11 cellular contexts compared by ENCODE assay signal in genomic region chr10:110794808-110795207, GRCh38.
A peak's percentile ranks its signal among the peaks of the same experiment; 100 is the strongest.
DNase-seq lines count a peak whose midpoint lies in the region; ATAC-seq, FAIRE-seq and TF ChIP-seq lines count a peak whose summit lies in the region.
"Had no signal": no experiment of that assay in that cellular context is flagged by ENCODE, and none has a peak within 500 bp of the region (broad histone marks: within the 10 kb centered on the region; RNA-seq: fewer than 3 reads in every experiment).

No MANE protein-coding gene starts in this region.

- H3K36me3 ChIP-seq in hepatocyte (replicated peaks; ENCODE audit: insufficient read depth, low read depth), result no peaks in the 10 kb centered on the region

- H3K27ac Mint-ChIP-seq in immature natural killer cell, result no peak overlapping the region

- no peaks in the 10 kb centered on the region for H3K36me3 Mint-ChIP-seq in immature natural killer cell

- peak; percentile 39 for ATAC-seq in SK-N-SH treated with all-trans-retinoic acid at 6 μM for 48 hours
- peak; percentile 83 for ATAC-seq in sciatic nerve

- H2AFZ ChIP-seq in hepatocyte, result no peak overlapping the region

- intact Hi-C loops in sciatic nerve (cut with DNase I), result no loop called here

- no peak for FAIRE-seq in D721Med (lab: Jason Lieb, UNC)
- FAIRE-seq: keratinocyte had no signal

- peaks cover 0 to 7% (median 4%) of the 10 kb centered on the region in 3 donors for H3K27me3 Mint-ChIP-seq in immature natural killer cell (ENCODE audit: low read depth in 3 of 3)

- H3K4me3 Mint-ChIP-seq in immature natural killer cell, result no peak overlapping the region

- no peaks in the 10 kb centered on the region for H3K4me1 Mint-ChIP-seq in immature natural killer cell

- no peaks in the 10 kb centered on the region for H3K79me2 ChIP-seq in hepatocyte

- peak overlapping the region; percentile 5 for H3K27ac ChIP-seq in hepatocyte

- DNase-seq in NCI-H1436 treated with DMSO at 0.1 percent for 48 hours (lab: John Stamatoyannopoulos, UW) (peak; percentile 99), hepatocyte (ENCODE audit: low spot score) (no peak), sciatic nerve (ENCODE audit: low spot score) (no peak), immature natural killer cell (no peak), activated gamma-delta T cell treated with Interleukin-2 at 50 U/mL for 16 hours (no peak), D721Med (ENCODE audit: insufficient read length, low spot score) (no peak)
- no peak for DNase-seq in stimulated activated CD8-positive, alpha-beta memory T cell treated with anti-CD3 and anti-CD28 coated beads, Interleukin-4, amount 100 ng/mL, for 48 hours
- DNase-seq: activated CD4-positive, alpha-beta T cell treated with anti-CD3 and anti-CD28 coated beads for 4 hours; activated naive CD4-positive, alpha-beta T cell treated with anti-CD3 and anti-CD28 coated beads, Interleukin-2, amount 50 U/mL, for 16 hours had no signal

- H3K9me2 ChIP-seq in hepatocyte (replicated peaks; ENCODE audit: insufficient read depth), result no peaks in the 10 kb centered on the region

- H3K9me3 ChIP-seq in hepatocyte (ENCODE audit: low read depth), result no peaks in the 10 kb centered on the region

- no peaks in the 10 kb centered on the region for H3K27me3 ChIP-seq in hepatocyte

- H3K4me2 ChIP-seq in hepatocyte, result no peak overlapping the region

- H4K20me1 ChIP-seq in hepatocyte (ENCODE audit: insufficient read depth, poor library complexity, severe bottlenecking), result no peaks in the 10 kb centered on the region

- H3K4me1 ChIP-seq in hepatocyte (ENCODE audit: insufficient read depth), result peaks cover 50% of the 10 kb centered on the region

- no peaks in the 10 kb centered on the region for H3K9me3 Mint-ChIP-seq in immature natural killer cell

- H3K4me3 ChIP-seq in hepatocyte, result no peak overlapping the region

- no peak for TF ChIP-seq CTCF in hepatocyte (IDR thresholded peaks at IDR 0.05; ENCODE audit: poor library complexity)
- TF ChIP-seq CTCF in D721Med (IDR thresholded peaks at IDR 0.05; ENCODE audit: insufficient read depth, missing control alignments), result no peak

- 57% methylated on average over 4 of the region's 4 CpGs for WGBS in hepatocyte (ENCODE audit: low lambda C conversion rate, missing lambda C conversion rate)

TF ChIP-seq in SK-N-SH treated with all-trans-retinoic acid at 6 μM for 48 hours, 23 proteins besides CTCF, POLR2A, EP300 and RAD21:
- TF ChIP-seq ZC3H10 (CRISPR knock-in tag; IDR thresholded peaks at IDR 0.05), result no peak
- TF ChIP-seq ZNF8 (CRISPR knock-in tag; IDR thresholded peaks at IDR 0.05), result no peak
- TF ChIP-seq RARB (CRISPR knock-in tag; IDR thresholded peaks at IDR 0.05), result no peak
- no peak for TF ChIP-seq TOX (CRISPR knock-in tag; IDR thresholded peaks at IDR 0.05; ENCODE audit: borderline replicate concordance)
- no peak for TF ChIP-seq CSDC2 (CRISPR knock-in tag; IDR thresholded peaks at IDR 0.05)
- no peak for TF ChIP-seq BACH2 (CRISPR knock-in tag; IDR thresholded peaks at IDR 0.05; ENCODE audit: borderline replicate concordance)
- no peak for TF ChIP-seq ARNTL (CRISPR knock-in tag; IDR thresholded peaks at IDR 0.05; ENCODE audit: borderline replicate concordance, low read depth)
- no peak for TF ChIP-seq PATZ1 (CRISPR knock-in tag; IDR thresholded peaks at IDR 0.05; ENCODE audit: borderline replicate concordance)
- TF ChIP-seq, protein P1, sequence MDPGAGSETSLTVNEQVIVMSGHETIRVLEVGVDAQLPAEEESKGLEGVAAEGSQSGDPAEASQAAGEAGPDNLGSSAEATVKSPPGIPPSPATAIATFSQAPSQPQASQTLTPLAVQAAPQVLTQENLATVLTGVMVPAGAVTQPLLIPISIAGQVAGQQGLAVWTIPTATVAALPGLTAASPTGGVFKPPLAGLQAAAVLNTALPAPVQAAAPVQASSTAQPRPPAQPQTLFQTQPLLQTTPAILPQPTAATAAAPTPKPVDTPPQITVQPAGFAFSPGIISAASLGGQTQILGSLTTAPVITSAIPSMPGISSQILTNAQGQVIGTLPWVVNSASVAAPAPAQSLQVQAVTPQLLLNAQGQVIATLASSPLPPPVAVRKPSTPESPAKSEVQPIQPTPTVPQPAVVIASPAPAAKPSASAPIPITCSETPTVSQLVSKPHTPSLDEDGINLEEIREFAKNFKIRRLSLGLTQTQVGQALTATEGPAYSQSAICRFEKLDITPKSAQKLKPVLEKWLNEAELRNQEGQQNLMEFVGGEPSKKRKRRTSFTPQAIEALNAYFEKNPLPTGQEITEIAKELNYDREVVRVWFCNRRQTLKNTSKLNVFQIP (CRISPR knock-in tag; IDR thresholded peaks at IDR 0.05; ENCODE audit: borderline replicate concordance, low read depth), result no peak
- TF ChIP-seq ZFP30 (CRISPR knock-in tag; IDR thresholded peaks at IDR 0.05), result no peak
- TF ChIP-seq ESRRG (CRISPR knock-in tag; IDR thresholded peaks at IDR 0.05), result no peak
- no peak for TF ChIP-seq PPARA (CRISPR knock-in tag; IDR thresholded peaks at IDR 0.05; ENCODE audit: borderline replicate concordance)
- no peak for TF ChIP-seq SNAI2 (CRISPR knock-in tag; IDR thresholded peaks at IDR 0.05)
- TF ChIP-seq, protein P2, sequence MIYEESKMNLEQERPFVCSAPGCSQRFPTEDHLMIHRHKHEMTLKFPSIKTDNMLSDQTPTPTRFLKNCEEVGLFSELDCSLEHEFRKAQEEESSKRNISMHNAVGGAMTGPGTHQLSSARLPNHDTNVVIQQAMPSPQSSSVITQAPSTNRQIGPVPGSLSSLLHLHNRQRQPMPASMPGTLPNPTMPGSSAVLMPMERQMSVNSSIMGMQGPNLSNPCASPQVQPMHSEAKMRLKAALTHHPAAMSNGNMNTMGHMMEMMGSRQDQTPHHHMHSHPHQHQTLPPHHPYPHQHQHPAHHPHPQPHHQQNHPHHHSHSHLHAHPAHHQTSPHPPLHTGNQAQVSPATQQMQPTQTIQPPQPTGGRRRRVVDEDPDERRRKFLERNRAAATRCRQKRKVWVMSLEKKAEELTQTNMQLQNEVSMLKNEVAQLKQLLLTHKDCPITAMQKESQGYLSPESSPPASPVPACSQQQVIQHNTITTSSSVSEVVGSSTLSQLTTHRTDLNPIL (CRISPR knock-in tag; IDR thresholded peaks at IDR 0.05; ENCODE audit: low read depth), result no peak
- TF ChIP-seq ZNF565 (CRISPR knock-in tag; conservative IDR thresholded peaks at IDR 0.05; ENCODE audit: low read depth), result no peak
- TF ChIP-seq, protein P3, sequence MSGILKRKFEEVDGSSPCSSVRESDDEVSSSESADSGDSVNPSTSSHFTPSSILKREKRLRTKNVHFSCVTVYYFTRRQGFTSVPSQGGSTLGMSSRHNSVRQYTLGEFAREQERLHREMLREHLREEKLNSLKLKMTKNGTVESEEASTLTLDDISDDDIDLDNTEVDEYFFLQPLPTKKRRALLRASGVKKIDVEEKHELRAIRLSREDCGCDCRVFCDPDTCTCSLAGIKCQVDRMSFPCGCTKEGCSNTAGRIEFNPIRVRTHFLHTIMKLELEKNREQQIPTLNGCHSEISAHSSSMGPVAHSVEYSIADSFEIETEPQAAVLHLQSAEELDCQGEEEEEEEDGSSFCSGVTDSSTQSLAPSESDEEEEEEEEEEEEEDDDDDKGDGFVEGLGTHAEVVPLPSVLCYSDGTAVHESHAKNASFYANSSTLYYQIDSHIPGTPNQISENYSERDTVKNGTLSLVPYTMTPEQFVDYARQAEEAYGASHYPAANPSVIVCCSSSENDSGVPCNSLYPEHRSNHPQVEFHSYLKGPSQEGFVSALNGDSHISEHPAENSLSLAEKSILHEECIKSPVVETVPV (CRISPR knock-in tag; IDR thresholded peaks at IDR 0.05), result no peak
- no peak for TF ChIP-seq GLIS3 (CRISPR knock-in tag; IDR thresholded peaks at IDR 0.05)
- TF ChIP-seq ZFP3 (CRISPR knock-in tag; IDR thresholded peaks at IDR 0.05), result no peak
- TF ChIP-seq, protein P4, sequence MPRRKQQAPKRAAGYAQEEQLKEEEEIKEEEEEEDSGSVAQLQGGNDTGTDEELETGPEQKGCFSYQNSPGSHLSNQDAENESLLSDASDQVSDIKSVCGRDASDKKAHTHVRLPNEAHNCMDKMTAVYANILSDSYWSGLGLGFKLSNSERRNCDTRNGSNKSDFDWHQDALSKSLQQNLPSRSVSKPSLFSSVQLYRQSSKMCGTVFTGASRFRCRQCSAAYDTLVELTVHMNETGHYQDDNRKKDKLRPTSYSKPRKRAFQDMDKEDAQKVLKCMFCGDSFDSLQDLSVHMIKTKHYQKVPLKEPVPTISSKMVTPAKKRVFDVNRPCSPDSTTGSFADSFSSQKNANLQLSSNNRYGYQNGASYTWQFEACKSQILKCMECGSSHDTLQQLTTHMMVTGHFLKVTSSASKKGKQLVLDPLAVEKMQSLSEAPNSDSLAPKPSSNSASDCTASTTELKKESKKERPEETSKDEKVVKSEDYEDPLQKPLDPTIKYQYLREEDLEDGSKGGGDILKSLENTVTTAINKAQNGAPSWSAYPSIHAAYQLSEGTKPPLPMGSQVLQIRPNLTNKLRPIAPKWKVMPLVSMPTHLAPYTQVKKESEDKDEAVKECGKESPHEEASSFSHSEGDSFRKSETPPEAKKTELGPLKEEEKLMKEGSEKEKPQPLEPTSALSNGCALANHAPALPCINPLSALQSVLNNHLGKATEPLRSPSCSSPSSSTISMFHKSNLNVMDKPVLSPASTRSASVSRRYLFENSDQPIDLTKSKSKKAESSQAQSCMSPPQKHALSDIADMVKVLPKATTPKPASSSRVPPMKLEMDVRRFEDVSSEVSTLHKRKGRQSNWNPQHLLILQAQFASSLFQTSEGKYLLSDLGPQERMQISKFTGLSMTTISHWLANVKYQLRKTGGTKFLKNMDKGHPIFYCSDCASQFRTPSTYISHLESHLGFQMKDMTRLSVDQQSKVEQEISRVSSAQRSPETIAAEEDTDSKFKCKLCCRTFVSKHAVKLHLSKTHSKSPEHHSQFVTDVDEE (CRISPR knock-in tag; IDR thresholded peaks at IDR 0.05), result no peak
- no peak for TF ChIP-seq ISL1 (CRISPR knock-in tag; IDR thresholded peaks at IDR 0.05)
TF ChIP-seq in SK-N-SH treated with all-trans-retinoic acid at 6 μM for 48 hours: peak in this region for 0.
